Comparison of ENCODE assay signal across 1 cellular context in the genomic region with DNA sequence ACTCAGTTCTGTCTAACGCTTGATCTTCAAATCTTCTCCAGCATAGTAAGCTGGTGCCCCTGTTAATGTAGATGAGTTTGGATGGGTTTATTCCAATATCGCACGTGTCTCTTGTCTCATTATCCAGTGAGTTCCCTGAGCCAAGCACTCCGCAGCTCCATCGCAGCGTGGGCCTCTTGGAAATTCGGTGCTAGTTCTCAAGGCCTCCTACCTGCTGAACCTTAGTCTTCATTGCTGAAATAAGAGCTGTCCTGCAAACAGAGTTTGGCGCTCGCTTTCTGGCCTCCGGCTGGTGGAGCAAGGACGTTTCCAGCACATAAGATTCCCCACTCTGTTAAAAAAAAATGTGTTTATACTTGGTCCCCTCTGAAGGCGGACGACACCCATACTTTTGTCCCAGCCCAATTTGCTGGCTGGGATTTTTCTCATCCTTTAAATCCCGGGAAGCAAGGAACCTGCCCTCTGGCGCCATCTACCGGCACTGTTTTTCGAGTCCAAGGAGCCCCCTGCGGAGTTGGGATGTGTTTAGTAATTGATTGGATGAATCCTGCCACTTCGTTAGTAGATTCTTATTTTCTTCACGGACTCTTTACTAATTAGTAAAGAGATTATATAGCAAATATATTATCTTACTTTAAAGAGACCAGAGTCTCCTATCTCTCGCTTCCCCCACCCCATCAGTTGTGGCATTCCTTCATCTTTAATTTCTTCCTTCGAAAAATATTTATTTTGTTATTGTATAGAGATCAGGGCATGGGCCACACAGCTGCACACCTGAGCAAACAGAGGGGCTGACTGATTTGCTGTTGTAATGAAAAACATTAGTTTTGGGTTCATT.
TF ChIP-seq lines count a peak whose summit lies in the region.

No MANE protein-coding gene starts in this region.

TF ChIP-seq in HEK293, 187 proteins besides CTCF, POLR2A, EP300 and RAD21 (continued from another document):
- TF ChIP-seq, protein P1, sequence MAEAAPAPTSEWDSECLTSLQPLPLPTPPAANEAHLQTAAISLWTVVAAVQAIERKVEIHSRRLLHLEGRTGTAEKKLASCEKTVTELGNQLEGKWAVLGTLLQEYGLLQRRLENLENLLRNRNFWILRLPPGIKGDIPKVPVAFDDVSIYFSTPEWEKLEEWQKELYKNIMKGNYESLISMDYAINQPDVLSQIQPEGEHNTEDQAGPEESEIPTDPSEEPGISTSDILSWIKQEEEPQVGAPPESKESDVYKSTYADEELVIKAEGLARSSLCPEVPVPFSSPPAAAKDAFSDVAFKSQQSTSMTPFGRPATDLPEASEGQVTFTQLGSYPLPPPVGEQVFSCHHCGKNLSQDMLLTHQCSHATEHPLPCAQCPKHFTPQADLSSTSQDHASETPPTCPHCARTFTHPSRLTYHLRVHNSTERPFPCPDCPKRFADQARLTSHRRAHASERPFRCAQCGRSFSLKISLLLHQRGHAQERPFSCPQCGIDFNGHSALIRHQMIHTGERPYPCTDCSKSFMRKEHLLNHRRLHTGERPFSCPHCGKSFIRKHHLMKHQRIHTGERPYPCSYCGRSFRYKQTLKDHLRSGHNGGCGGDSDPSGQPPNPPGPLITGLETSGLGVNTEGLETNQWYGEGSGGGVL (tag by site-specific recombination; IDR thresholded peaks at IDR 0.05): no peak
- TF ChIP-seq PRDM1 (tag by site-specific recombination; IDR thresholded peaks at IDR 0.05): no peak
- no peak for TF ChIP-seq TRIM28 (IDR thresholded peaks at IDR 0.05; ENCODE audit: borderline replicate concordance, low read length)
- peak; percentile 73 for TF ChIP-seq ZNF654 (tag by site-specific recombination; IDR thresholded peaks at IDR 0.05; ENCODE audit: low read depth)
- no peak for TF ChIP-seq ZNF76 (tag by site-specific recombination; IDR thresholded peaks at IDR 0.05; ENCODE audit: borderline replicate concordance, low read depth)
- peak; percentile 31; the same call in 1 of the 2 replicates for TF ChIP-seq GLIS2 (tag by site-specific recombination; IDR thresholded peaks at IDR 0.05)
- TF ChIP-seq OSR2 (tag by site-specific recombination; IDR thresholded peaks at IDR 0.05): no peak
- TF ChIP-seq HOXC10 (CRISPR knock-in tag; IDR thresholded peaks at IDR 0.05): no peak
- TF ChIP-seq, protein P2, sequence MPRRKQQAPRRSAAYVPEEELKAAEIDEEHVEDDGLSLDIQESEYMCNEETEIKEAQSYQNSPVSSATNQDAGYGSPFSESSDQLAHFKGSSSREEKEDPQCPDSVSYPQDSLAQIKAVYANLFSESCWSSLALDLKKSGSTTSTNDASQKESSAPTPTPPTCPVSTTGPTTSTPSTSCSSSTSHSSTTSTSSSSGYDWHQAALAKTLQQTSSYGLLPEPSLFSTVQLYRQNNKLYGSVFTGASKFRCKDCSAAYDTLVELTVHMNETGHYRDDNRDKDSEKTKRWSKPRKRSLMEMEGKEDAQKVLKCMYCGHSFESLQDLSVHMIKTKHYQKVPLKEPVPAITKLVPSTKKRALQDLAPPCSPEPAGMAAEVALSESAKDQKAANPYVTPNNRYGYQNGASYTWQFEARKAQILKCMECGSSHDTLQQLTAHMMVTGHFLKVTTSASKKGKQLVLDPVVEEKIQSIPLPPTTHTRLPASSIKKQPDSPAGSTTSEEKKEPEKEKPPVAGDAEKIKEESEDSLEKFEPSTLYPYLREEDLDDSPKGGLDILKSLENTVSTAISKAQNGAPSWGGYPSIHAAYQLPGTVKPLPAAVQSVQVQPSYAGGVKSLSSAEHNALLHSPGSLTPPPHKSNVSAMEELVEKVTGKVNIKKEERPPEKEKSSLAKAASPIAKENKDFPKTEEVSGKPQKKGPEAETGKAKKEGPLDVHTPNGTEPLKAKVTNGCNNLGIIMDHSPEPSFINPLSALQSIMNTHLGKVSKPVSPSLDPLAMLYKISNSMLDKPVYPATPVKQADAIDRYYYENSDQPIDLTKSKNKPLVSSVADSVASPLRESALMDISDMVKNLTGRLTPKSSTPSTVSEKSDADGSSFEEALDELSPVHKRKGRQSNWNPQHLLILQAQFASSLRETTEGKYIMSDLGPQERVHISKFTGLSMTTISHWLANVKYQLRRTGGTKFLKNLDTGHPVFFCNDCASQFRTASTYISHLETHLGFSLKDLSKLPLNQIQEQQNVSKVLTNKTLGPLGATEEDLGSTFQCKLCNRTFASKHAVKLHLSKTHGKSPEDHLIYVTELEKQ (tag by site-specific recombination; IDR thresholded peaks at IDR 0.05; ENCODE audit: borderline replicate concordance): no peak
- no peak for TF ChIP-seq ZNF23 (tag by site-specific recombination; IDR thresholded peaks at IDR 0.05; ENCODE audit: borderline replicate concordance)
